In genomic region chr2:171319164-171319810, GRCh38 we compare ENCODE assay signal across 10 cellular contexts.
DNase-seq lines count a peak whose midpoint lies in the region; ATAC-seq, FAIRE-seq and TF ChIP-seq lines count a peak whose summit lies in the region.
"Had no signal": no experiment of that assay in that cellular context is flagged by ENCODE, and none has a peak within 500 bp of the region (broad histone marks: within the 10 kb centered on the region; RNA-seq: fewer than 3 reads in every experiment).

No MANE protein-coding gene starts in this region.

- H3K36me3 ChIP-seq in HepG2 (replicated peaks in 1 of 2; ENCODE audit: control insufficient read depth in 1 of 2, insufficient read depth in 2 of 2, low read length in 2 of 2) (peaks cover 5 to 19% of the 10 kb centered on the region in 2 experiments; a peak in 4 of 5 replicates), right lobe of liver (no peaks in the 10 kb centered on the region), small intestine (ENCODE audit: control insufficient read depth in 2 of 2, insufficient read depth in 2 of 2, low read length in 2 of 2) (peaks cover 0 to 3% of the 10 kb centered on the region in 2 donors)

- H3K4me1 ChIP-seq in HepG2 (ENCODE audit: insufficient read depth, low read length) (peaks cover 8% of the 10 kb centered on the region), right lobe of liver (no peaks in the 10 kb centered on the region), small intestine (ENCODE audit: control insufficient read depth in 2 of 2, insufficient read depth in 1 of 2, low read depth in 1 of 2, low read length in 1 of 2) (no peaks in the 10 kb centered on the region)

- in situ Hi-C loops in HepG2 (cut with HindIII; ENCODE audit: extremely low pct_ligation_motif_present, low pct_unique_long_range_greater_than_20kb): no loop called here

- no peak overlapping the region for H2AFZ ChIP-seq in HepG2 (ENCODE audit: low read length)

- POLR2A ChIA-PET in HepG2 (lab: Yijun Ruan, JAX): no interaction called here

- no peak overlapping the region for H3K4me2 ChIP-seq in HepG2 (ENCODE audit: low read depth, low read length)

- TF ChIP-seq EP300 in HepG2 (IDR thresholded peaks at IDR 0.05; ENCODE audit: low read depth in 2 of 2, low read length in 2 of 2): no peak
- TF ChIP-seq EP300 in HepG2 (CRISPR knock-in tag; IDR thresholded peaks at IDR 0.05; ENCODE audit: borderline replicate concordance): no peak

- TF ChIP-seq POLR2A in HepG2 (IDR thresholded peaks at IDR 0.05; ENCODE audit: insufficient read depth in 1 of 2, low read depth in 2 of 2, low read length in 2 of 2) (no peak), right lobe of liver (IDR thresholded peaks at IDR 0.05) (no peak)

- intact Hi-C loops in HepG2 (cut with micrococcal nuclease; ENCODE audit: unreplicated experiment) (no loop called here), right lobe of liver (cut with DNase I) (no loop called here)

- WGBS in HepG2 (ENCODE audit: low lambda C conversion rate): 92% methylated on average over 12 of the region's 12 CpGs
- 70% methylated on average over 12 of the region's 12 CpGs for WGBS in right lobe of liver (ENCODE audit: insufficient coverage, low coverage, low lambda C conversion rate, missing lambda C conversion rate)
- 63 to 79% (median 65%) methylated on average over 12 of the region's 12 CpGs for WGBS in small intestine, 3 donors

- TF ChIP-seq CTCF in HepG2 (CRISPR knock-in tag; IDR thresholded peaks at IDR 0.05) (no peak), right lobe of liver (IDR thresholded peaks at IDR 0.05) (no peak)

- no peaks in the 10 kb centered on the region for H4K20me1 ChIP-seq in HepG2 (ENCODE audit: insufficient read depth, low read length)
- H4K20me1 ChIP-seq: BLaER1 treated with 17β-estradiol and CSF1 and Interleukin-3, amounts not matched to agents 10 nM and 100 nM had no signal

- DNase-seq in HepG2 (ENCODE audit: low spot score) (no peak), right lobe of liver (no peak), iPS-NIHi7 (ENCODE audit: extremely low spot score) (peak; percentile 38), cortex of kidney (lab: John Stamatoyannopoulos, UW) (no peak), NCI-H524 (lab: John Stamatoyannopoulos, UW) (no peak), small intestine (no peak)
- peak; percentile 60 to 64 for DNase-seq in activated T-cell treated with anti-CD3 and anti-CD28 coated beads, Interleukin-2, amount 50 U/mL, for 48 hours

- BruUV-seq in HepG2 (replicated peaks; lab: Mats Ljungman, UMichigan): no TSS peak

- H3K9me3 ChIP-seq in HepG2 (ENCODE audit: low read length) (no peaks in the 10 kb centered on the region), right lobe of liver (no peaks in the 10 kb centered on the region), small intestine (ENCODE audit: control insufficient read depth, low read depth) (no peaks in the 10 kb centered on the region)

- H3K4me3 ChIP-seq in HepG2 (replicated peaks in 1 of 3; ENCODE audit: insufficient read depth in 1 of 3, low read depth in 2 of 3, low read length in 3 of 3) (no peak overlapping the region), right lobe of liver (no peak overlapping the region), small intestine (ENCODE audit: low read depth in 1 of 2, low read length in 2 of 2) (no peak overlapping the region)
- H3K4me3 ChIP-seq: BLaER1 treated with 17β-estradiol and CSF1 and Interleukin-3, amounts not matched to agents 10 nM and 100 nM had no signal

- H3K79me2 ChIP-seq in HepG2 (ENCODE audit: insufficient read depth, low read length): no peaks in the 10 kb centered on the region

- H3K9ac ChIP-seq in HepG2 (ENCODE audit: insufficient read depth, low read depth, low read length): no peak overlapping the region
- H3K9ac ChIP-seq: BLaER1 treated with 17β-estradiol and CSF1 and Interleukin-3, amounts not matched to agents 10 nM and 100 nM had no signal

- H3K27ac ChIP-seq in HepG2 (ENCODE audit: extremely low read length, insufficient read depth, low read length): no peak overlapping the region
- no peak overlapping the region for H3K27ac ChIP-seq in right lobe of liver
- peak overlapping the region in 1 of 2 donors; percentile 61 for H3K27ac ChIP-seq in small intestine (ENCODE audit: low read depth in 1 of 2, low read length in 1 of 2)
- H3K27ac ChIP-seq: BLaER1 treated with 17β-estradiol and CSF1 and Interleukin-3, amounts not matched to agents 10 nM and 100 nM; epithelial cell of prostate had no signal

- H3K27me3 ChIP-seq in HepG2 (ENCODE audit: control insufficient read depth in 1 of 2, insufficient read depth in 2 of 2, low read length in 2 of 2): no peaks in the 10 kb centered on the region
- H3K27me3 ChIP-seq in right lobe of liver: no peaks in the 10 kb centered on the region
- H3K27me3 ChIP-seq in small intestine (ENCODE audit: control insufficient read depth in 2 of 2, insufficient read depth in 2 of 2, low read length in 2 of 2): no peaks in the 10 kb centered on the region
- H3K27me3 ChIP-seq: BLaER1 treated with 17β-estradiol and CSF1 and Interleukin-3, amounts not matched to agents 10 nM and 100 nM had no signal

- ATAC-seq in HepG2 (no peak), right lobe of liver (no peak), HG03378 (IDR thresholded peaks at IDR 0.05; ENCODE audit: unreplicated experiment) (peak; percentile 41)

- no peak for TF ChIP-seq RAD21 in HepG2 (CRISPR knock-in tag; IDR thresholded peaks at IDR 0.05)

- FAIRE-seq in HepG2 (lab: Jason Lieb, UNC): peak; percentile 8
- FAIRE-seq in small intestine (lab: Jason Lieb, UNC): no peak

- CTCF ChIA-PET in HepG2 (lab: Yijun Ruan, JAX; ENCODE audit: low intra/inter-chr PET ratio, low total read pairs): no interaction called here

TF ChIP-seq in HepG2, 621 proteins besides CTCF, POLR2A, EP300 and RAD21 (continues in another document):
- TF ChIP-seq MLX (CRISPR knock-in tag; IDR thresholded peaks at IDR 0.05) (no peak), ZNF552 (CRISPR knock-in tag; IDR thresholded peaks at IDR 0.05; ENCODE audit: borderline replicate concordance) (no peak), GABPA (IDR thresholded peaks at IDR 0.05; ENCODE audit: low read depth, low read length) (no peak), GABPA (CRISPR knock-in tag; IDR thresholded peaks at IDR 0.05; ENCODE audit: low read depth) (no peak), SSRP1 (CRISPR knock-in tag; IDR thresholded peaks at IDR 0.05) (no peak), ZBTB2 (CRISPR knock-in tag; IDR thresholded peaks at IDR 0.05; ENCODE audit: low read depth) (no peak), HMGXB4 (CRISPR knock-in tag; IDR thresholded peaks at IDR 0.05; ENCODE audit: borderline replicate concordance in 1 of 2, low read depth in 1 of 2) (no peak), ZNF326 (CRISPR knock-in tag; IDR thresholded peaks at IDR 0.05; ENCODE audit: borderline replicate concordance) (no peak), MYC (CRISPR knock-in tag; IDR thresholded peaks at IDR 0.05; ENCODE audit: borderline replicate concordance) (no peak), MIER3 (CRISPR knock-in tag; IDR thresholded peaks at IDR 0.05; ENCODE audit: borderline replicate concordance) (no peak), SUZ12 (IDR thresholded peaks at IDR 0.05; ENCODE audit: low read depth, low read length) (no peak), ZNF772 (CRISPR knock-in tag; IDR thresholded peaks at IDR 0.05) (no peak), ZSCAN22 (CRISPR knock-in tag; IDR thresholded peaks at IDR 0.05) (no peak)
- TF ChIP-seq, protein P1, sequence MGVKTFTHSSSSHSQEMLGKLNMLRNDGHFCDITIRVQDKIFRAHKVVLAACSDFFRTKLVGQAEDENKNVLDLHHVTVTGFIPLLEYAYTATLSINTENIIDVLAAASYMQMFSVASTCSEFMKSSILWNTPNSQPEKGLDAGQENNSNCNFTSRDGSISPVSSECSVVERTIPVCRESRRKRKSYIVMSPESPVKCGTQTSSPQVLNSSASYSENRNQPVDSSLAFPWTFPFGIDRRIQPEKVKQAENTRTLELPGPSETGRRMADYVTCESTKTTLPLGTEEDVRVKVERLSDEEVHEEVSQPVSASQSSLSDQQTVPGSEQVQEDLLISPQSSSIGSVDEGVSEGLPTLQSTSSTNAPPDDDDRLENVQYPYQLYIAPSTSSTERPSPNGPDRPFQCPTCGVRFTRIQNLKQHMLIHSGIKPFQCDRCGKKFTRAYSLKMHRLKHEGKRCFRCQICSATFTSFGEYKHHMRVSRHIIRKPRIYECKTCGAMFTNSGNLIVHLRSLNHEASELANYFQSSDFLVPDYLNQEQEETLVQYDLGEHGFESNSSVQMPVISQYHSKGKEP (CRISPR knock-in tag; IDR thresholded peaks at IDR 0.05): no peak

Comparison
In these comparisons a context has a peak if more than half of its experiments do, and no peak if none do; other contexts are left out.
1. DNase-seq: peak in activated T-cell treated with anti-CD3 and anti-CD28 coated beads, Interleukin-2, amount 50 U/mL, for 48 hours (2 of 2) and iPS-NIHi7 (single experiment); none in HepG2 (single experiment), right lobe of liver (0 of 3), cortex of kidney (single experiment), NCI-H524 (0 of 2) and small intestine (single experiment).